8 cellular contexts compared by ENCODE assay signal in genomic region chr2:218569038-218569431, GRCh38. TPM values are rescaled to one million over a fixed set of nuclear protein-coding genes. Genes with fewer than 3 reads are reported as not detected.
DNase-seq lines count a peak whose midpoint lies in the region; ATAC-seq, FAIRE-seq and TF ChIP-seq lines count a peak whose summit lies in the region.

No MANE protein-coding gene starts in this region.

- H3K4me3 ChIP-seq in AG10803 (ENCODE audit: low read length), result peak overlapping the region; percentile 73
- peak overlapping the region; percentile 74 to 79 for H3K4me3 ChIP-seq in SK-N-SH (ENCODE audit: low read depth in 2 of 2, low read length in 1 of 2)
- peak overlapping the region; percentile 71 for H3K4me3 ChIP-seq in hepatocyte

- POLR2A ChIA-PET in SK-N-SH (lab: Yijun Ruan, JAX), result no interaction called here

- H3K4me2 ChIP-seq in SK-N-SH, result peak overlapping the region; percentile 82
- peak overlapping the region; percentile 90 for H3K4me2 ChIP-seq in hepatocyte

- TF ChIP-seq RAD21 in SK-N-SH (IDR thresholded peaks at IDR 0.05; ENCODE audit: low read length), result no peak

- no peak for TF ChIP-seq EP300 in SK-N-SH (IDR thresholded peaks at IDR 0.05; ENCODE audit: borderline replicate concordance in 1 of 2, low read depth in 1 of 2, low read length in 1 of 2)

- H3K4me3 Mint-ChIP-seq in activated naive CD8-positive, alpha-beta T cell treated with anti-CD3 and anti-CD28 coated beads, Interleukin-2, amount 50 U/mL, for 24 hours, result peak overlapping the region; percentile 92

- H3K4me1 ChIP-seq in SK-N-SH (ENCODE audit: control insufficient read depth in 1 of 2, insufficient read depth in 2 of 2, low read depth in 1 of 2, low read length in 1 of 2), result peaks cover 5 to 14% of the 10 kb centered on the region in 2 experiments; a peak in 2 of 4 replicates
- H3K4me1 ChIP-seq in hepatocyte (ENCODE audit: insufficient read depth), result peaks cover 11% of the 10 kb centered on the region

- peak overlapping the region; percentile 100 for H3K27ac Mint-ChIP-seq in activated naive CD8-positive, alpha-beta T cell treated with anti-CD3 and anti-CD28 coated beads, Interleukin-2, amount 50 U/mL, for 24 hours

- H3K36me3 ChIP-seq in SK-N-SH (replicated peaks in 1 of 2; ENCODE audit: control insufficient read depth in 1 of 2, insufficient read depth in 2 of 2, low read length in 1 of 2) (peaks cover 8 to 16% of the 10 kb centered on the region in 2 experiments), hepatocyte (replicated peaks; ENCODE audit: insufficient read depth, low read depth) (no peaks in the 10 kb centered on the region)

- peaks cover 22% of the 10 kb centered on the region for H3F3A ChIP-seq in SK-N-SH (replicated peaks; ENCODE audit: insufficient read depth)

- H3K9ac ChIP-seq in SK-N-SH, result peak overlapping the region; percentile 91

- peaks cover 57% of the 10 kb centered on the region for H3K36me3 Mint-ChIP-seq in activated naive CD8-positive, alpha-beta T cell treated with anti-CD3 and anti-CD28 coated beads, Interleukin-2, amount 50 U/mL, for 24 hours (ENCODE audit: low read depth)

- H2AFZ ChIP-seq in SK-N-SH (ENCODE audit: low read depth), result peak overlapping the region; percentile 84
- peak overlapping the region; percentile 84 for H2AFZ ChIP-seq in hepatocyte

- H3K79me2 ChIP-seq in SK-N-SH (ENCODE audit: insufficient read depth), result peaks cover 95% of the 10 kb centered on the region
- H3K79me2 ChIP-seq in hepatocyte, result peaks cover 92% of the 10 kb centered on the region

- WGBS in SK-N-SH (ENCODE audit: low lambda C conversion rate), result 1% methylated on average over 31 of the region's 31 CpGs
- 2% methylated on average over 31 of the region's 31 CpGs for WGBS in hepatocyte (ENCODE audit: low lambda C conversion rate, missing lambda C conversion rate)

- H3K27ac ChIP-seq in SK-N-SH (ENCODE audit: low read depth in 2 of 2, low read length in 1 of 2) (peak overlapping the region; percentile 85 to 88), hepatocyte (peak overlapping the region; percentile 97)

- FAIRE-seq in D721Med (lab: Jason Lieb, UNC), result no peak

- H4K20me1 ChIP-seq in SK-N-SH (ENCODE audit: insufficient read depth) (peaks cover 8% of the 10 kb centered on the region; the same call in 1 of the 2 replicates), hepatocyte (ENCODE audit: insufficient read depth, poor library complexity, severe bottlenecking) (peaks cover 7% of the 10 kb centered on the region)

- H3K4me1 Mint-ChIP-seq in activated naive CD8-positive, alpha-beta T cell treated with anti-CD3 and anti-CD28 coated beads, Interleukin-2, amount 50 U/mL, for 24 hours, result peaks cover 61% of the 10 kb centered on the region

- intact Hi-C loops in sciatic nerve (cut with DNase I), result no loop called here

- H3K9me3 ChIP-seq in SK-N-SH (no peaks in the 10 kb centered on the region), hepatocyte (ENCODE audit: low read depth) (no peaks in the 10 kb centered on the region)

- DNase-seq in AG10803 (ENCODE audit: low read depth) (peak; percentile 64), SK-N-SH (peak; percentile 55), hepatocyte (ENCODE audit: low spot score) (peak; percentile 78), sciatic nerve (ENCODE audit: low spot score) (peak; percentile 70), D721Med (ENCODE audit: insufficient read length, low spot score) (no peak)
- DNase-seq in activated naive CD8-positive, alpha-beta T cell treated with anti-CD3 and anti-CD28 coated beads, Interleukin-2, amount 50 U/mL, for 24 hours, result peak; percentile 70

- CTCF ChIA-PET in SK-N-SH (lab: Yijun Ruan, JAX), result no interaction called here

- H3K9me3 Mint-ChIP-seq in activated naive CD8-positive, alpha-beta T cell treated with anti-CD3 and anti-CD28 coated beads, Interleukin-2, amount 50 U/mL, for 24 hours, result no peaks in the 10 kb centered on the region

- TF ChIP-seq CTCF in AG10803 (conservative IDR thresholded peaks at IDR 0.05; ENCODE audit: low read length) (no peak), SK-N-SH (IDR thresholded peaks at IDR 0.05) (no peak), hepatocyte (IDR thresholded peaks at IDR 0.05; ENCODE audit: poor library complexity) (no peak), D721Med (IDR thresholded peaks at IDR 0.05; ENCODE audit: insufficient read depth, missing control alignments) (no peak)

- ATAC-seq in GM19023 (IDR thresholded peaks at IDR 0.05; ENCODE audit: unreplicated experiment) (peak; percentile 29), HG03342 (IDR thresholded peaks at IDR 0.05; ENCODE audit: unreplicated experiment) (peak; percentile 28), sciatic nerve (peak; percentile 3)
- peak; percentile 35 for ATAC-seq in activated naive CD8-positive, alpha-beta T cell treated with anti-CD3 and anti-CD28 coated beads, Interleukin-2, amount 50 U/mL, for 24 hours

- no peaks in the 10 kb centered on the region for H3K9me2 ChIP-seq in SK-N-SH
- no peaks in the 10 kb centered on the region for H3K9me2 ChIP-seq in hepatocyte (replicated peaks; ENCODE audit: insufficient read depth)

- H3K27me3 ChIP-seq in SK-N-SH (ENCODE audit: insufficient read depth) (no peaks in the 10 kb centered on the region), hepatocyte (no peaks in the 10 kb centered on the region)

- peaks cover 3% of the 10 kb centered on the region for H3K27me3 Mint-ChIP-seq in activated naive CD8-positive, alpha-beta T cell treated with anti-CD3 and anti-CD28 coated beads, Interleukin-2, amount 50 U/mL, for 24 hours

TF ChIP-seq in SK-N-SH, 30 proteins besides CTCF, POLR2A, EP300 and RAD21 (continues in another document):
- TF ChIP-seq TCF12 (IDR thresholded peaks at IDR 0.05), result no peak
- no peak for TF ChIP-seq RXRA (IDR thresholded peaks at IDR 0.05; ENCODE audit: borderline replicate concordance, low read depth)
- TF ChIP-seq, protein P1, sequence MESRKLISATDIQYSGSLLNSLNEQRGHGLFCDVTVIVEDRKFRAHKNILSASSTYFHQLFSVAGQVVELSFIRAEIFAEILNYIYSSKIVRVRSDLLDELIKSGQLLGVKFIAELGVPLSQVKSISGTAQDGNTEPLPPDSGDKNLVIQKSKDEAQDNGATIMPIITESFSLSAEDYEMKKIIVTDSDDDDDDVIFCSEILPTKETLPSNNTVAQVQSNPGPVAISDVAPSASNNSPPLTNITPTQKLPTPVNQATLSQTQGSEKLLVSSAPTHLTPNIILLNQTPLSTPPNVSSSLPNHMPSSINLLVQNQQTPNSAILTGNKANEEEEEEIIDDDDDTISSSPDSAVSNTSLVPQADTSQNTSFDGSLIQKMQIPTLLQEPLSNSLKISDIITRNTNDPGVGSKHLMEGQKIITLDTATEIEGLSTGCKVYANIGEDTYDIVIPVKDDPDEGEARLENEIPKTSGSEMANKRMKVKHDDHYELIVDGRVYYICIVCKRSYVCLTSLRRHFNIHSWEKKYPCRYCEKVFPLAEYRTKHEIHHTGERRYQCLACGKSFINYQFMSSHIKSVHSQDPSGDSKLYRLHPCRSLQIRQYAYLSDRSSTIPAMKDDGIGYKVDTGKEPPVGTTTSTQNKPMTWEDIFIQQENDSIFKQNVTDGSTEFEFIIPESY (IDR thresholded peaks at IDR 0.05; ENCODE audit: borderline replicate concordance, low read depth), result 0 out of 2 replicates have a peak, but pooled peaks have one; percentile 8
- no peak for TF ChIP-seq MXI1 (IDR thresholded peaks at IDR 0.05; ENCODE audit: low read depth, low read length)
- 0 out of 2 replicates have a peak, but pooled peaks have one; percentile 11 for TF ChIP-seq REST (IDR thresholded peaks at IDR 0.05; ENCODE audit: low read depth, low read length)

RNA-seq across cellular contexts. Expression of gene CNOT9, which starts 0.4 kb away (rescaled TPM):
- polyA plus RNA-seq in SK-N-SH (2012; rRNA removed) (36.8 and 40.8 TPM in 2 replicates), hepatocyte (16.2 and 21.4 TPM in 2 replicates)
- polyA plus RNA-seq in SK-N-SH (2012; cell fraction: cytosol; rRNA removed), result 34.9 and 36.3 TPM in 2 replicates
- polyA plus RNA-seq in SK-N-SH (2012; cell fraction: nucleus; rRNA removed), result 48.5 and 60.1 TPM in 2 replicates
- total RNA-seq in hepatocyte (44.5 and 51.3 TPM in 2 replicates), sciatic nerve (30.4 TPM)

RNA-seq across cellular contexts. Expression of gene USP37, which starts 0.9 kb away (rescaled TPM):
- polyA plus RNA-seq in SK-N-SH (2012; rRNA removed) (0.95 and 1.4 TPM in 2 replicates), hepatocyte (4.2 and 5.7 TPM in 2 replicates)
- 1.2 and 1.5 TPM in 2 replicates for polyA plus RNA-seq in SK-N-SH (2012; cell fraction: cytosol; rRNA removed)
- 1.2 and 2.4 TPM in 2 replicates for polyA plus RNA-seq in SK-N-SH (2012; cell fraction: nucleus; rRNA removed)
- total RNA-seq in hepatocyte (10.2 and 12.8 TPM in 2 replicates), sciatic nerve (27.3 TPM)

RNA-seq across cellular contexts. Expression of gene PLCD4, which starts 38.7 kb away (rescaled TPM):
- 8.5 and 11.0 TPM in 2 replicates for polyA plus RNA-seq in SK-N-SH (2012; rRNA removed)
- polyA plus RNA-seq in SK-N-SH (2012; cell fraction: cytosol; rRNA removed), result 4.3 and 6.5 TPM in 2 replicates
- 41.2 and 45.8 TPM in 2 replicates for polyA plus RNA-seq in SK-N-SH (2012; cell fraction: nucleus; rRNA removed)
- 0.52 and 1.7 TPM in 2 replicates for total RNA-seq in hepatocyte
- 0.65 and 1.0 TPM in 2 replicates for polyA plus RNA-seq in hepatocyte
- 9.1 TPM for total RNA-seq in sciatic nerve
